In the genomic region with DNA sequence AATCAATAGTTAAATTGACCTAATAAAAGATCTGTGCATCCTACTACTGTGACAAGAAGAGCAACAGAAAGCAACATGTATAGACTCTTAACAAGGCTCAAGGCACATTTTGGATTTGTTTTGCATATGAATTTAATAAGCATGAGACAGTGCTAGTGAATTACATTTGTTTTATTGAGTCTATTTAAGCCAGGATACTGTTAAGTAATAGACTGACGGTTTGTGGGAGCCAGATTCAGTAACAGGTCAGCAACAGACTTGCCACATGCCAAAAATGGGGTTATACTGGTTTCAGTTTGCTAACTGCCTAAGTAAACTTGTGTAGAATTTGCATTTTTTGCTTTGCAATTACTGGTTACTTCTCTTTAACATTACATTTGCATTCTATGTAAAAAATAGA, we compare ENCODE assay signal across 8 cellular contexts. TPM values are rescaled to one million over a fixed set of nuclear protein-coding genes. Genes with fewer than 3 reads are reported as not detected.
DNase-seq lines count a peak whose midpoint lies in the region; ATAC-seq, FAIRE-seq and TF ChIP-seq lines count a peak whose summit lies in the region.

No MANE protein-coding gene starts in this region.

- H3K4me3 Mint-ChIP-seq in activated CD8-positive, alpha-beta memory T cell treated with anti-CD3 and anti-CD28 coated beads, Interleukin-2, amount 10 ng/mL, durations not matched to agents 7 days and 5 days, result peak overlapping the region; percentile 37

- peak; percentile 69 to 85 for TF ChIP-seq EP300 in GM12878 (IDR thresholded peaks at IDR 0.05; ENCODE audit: borderline replicate concordance in 1 of 2, control insufficient read depth in 1 of 2, low read depth in 2 of 2, low read length in 2 of 2)
- no peak for TF ChIP-seq EP300 in stomach (IDR thresholded peaks at IDR 0.05)

- H3K9ac ChIP-seq in GM12878 (ENCODE audit: control insufficient read depth, insufficient read depth, low read length) (no peak overlapping the region), smooth muscle cell (ENCODE audit: low read depth) (no peak overlapping the region)

- no peak for TF ChIP-seq CTCF in GM12878 (IDR thresholded peaks at IDR 0.05 in 2 of 3, conservative IDR thresholded peaks at IDR 0.05 in 1 of 3; ENCODE audit: control insufficient read depth in 2 of 3, extremely low read depth in 1 of 3, insufficient read depth in 1 of 3, low read depth in 3 of 3, low read length in 3 of 3)
- no peak for TF ChIP-seq CTCF in stomach (IDR thresholded peaks at IDR 0.05)
- TF ChIP-seq CTCF in smooth muscle cell (IDR thresholded peaks at IDR 0.05; ENCODE audit: borderline replicate concordance, insufficient read depth, poor library complexity, severe bottlenecking), result no peak

- peaks cover 0 to 17% of the 10 kb centered on the region in 2 experiments; a peak in 1 of 4 replicates for H3K36me3 ChIP-seq in GM12878 (ENCODE audit: control insufficient read depth in 2 of 2, insufficient read depth in 2 of 2, low read length in 1 of 2)
- peaks cover 0 to 7% (median 0%) of the 10 kb centered on the region in 4 donors for H3K36me3 ChIP-seq in stomach
- H3K36me3 ChIP-seq in smooth muscle cell (ENCODE audit: low read depth), result no peaks in the 10 kb centered on the region

- peak; percentile 57 for ATAC-seq in activated CD8-positive, alpha-beta memory T cell treated with anti-CD3 and anti-CD28 coated beads, Interleukin-2, amount 10 ng/mL, durations not matched to agents 7 days and 5 days
- ATAC-seq in HG03175 (IDR thresholded peaks at IDR 0.05; ENCODE audit: unreplicated experiment), result peak; percentile 69
- peak; percentile 82 for ATAC-seq in GM12878
- ATAC-seq in left colon, result no peak

- BruUV-seq in GM12878 (replicated peaks; lab: Mats Ljungman, UMichigan), result no TSS peak

- H2AFZ ChIP-seq in GM12878 (ENCODE audit: control insufficient read depth, low read depth, low read length) (no peak overlapping the region), smooth muscle cell (ENCODE audit: low read depth) (no peak overlapping the region)

- H3K4me1 Mint-ChIP-seq in activated CD8-positive, alpha-beta memory T cell treated with anti-CD3 and anti-CD28 coated beads, Interleukin-2, amount 10 ng/mL, durations not matched to agents 7 days and 5 days, result peaks cover 69% of the 10 kb centered on the region

- H3K79me2 ChIP-seq in GM12878 (ENCODE audit: control insufficient read depth, insufficient read depth, low read length), result peaks cover 93% of the 10 kb centered on the region
- H3K79me2 ChIP-seq in smooth muscle cell (ENCODE audit: low read depth), result peaks cover 88% of the 10 kb centered on the region

- DNase-seq in activated CD8-positive, alpha-beta memory T cell treated with anti-CD3 and anti-CD28 coated beads, Interleukin-2, amount 10 ng/mL, durations not matched to agents 7 days and 5 days, result peak; percentile 58
- DNase-seq in activated CD8-positive, alpha-beta memory T cell treated with anti-CD3 and anti-CD28 coated beads, Interleukin-2, amount 50 U/mL, for 4 hours, result no peak
- DNase-seq in GM12878 (ENCODE audit: low read depth, low spot score) (peak; percentile 61), stomach (no peak), left colon (no peak), HT-29 (ENCODE audit: low spot score) (no peak), smooth muscle cell (lab: John Stamatoyannopoulos, UW; ENCODE audit: unreplicated experiment) (no peak)

- H3K9me3 ChIP-seq in GM12878 (replicated peaks; ENCODE audit: control insufficient read depth, insufficient read depth, low read length), result peaks cover 10% of the 10 kb centered on the region
- H3K9me3 ChIP-seq in stomach, result no peaks in the 10 kb centered on the region
- no peaks in the 10 kb centered on the region for H3K9me3 ChIP-seq in smooth muscle cell (replicated peaks; ENCODE audit: low read depth)

- no peaks in the 10 kb centered on the region for H4K20me1 ChIP-seq in GM12878 (ENCODE audit: control insufficient read depth, insufficient read depth)
- H4K20me1 ChIP-seq in smooth muscle cell (ENCODE audit: low read depth), result peaks cover 54% of the 10 kb centered on the region

- 0% methylated on average over 1 of the region's 1 CpG for WGBS in GM12878 (ENCODE audit: insufficient coverage, insufficient replicate concordance, low lambda C conversion rate, missing lambda C conversion rate)
- 6 to 12% (median 9%) methylated on average over 1 of the region's 1 CpG for WGBS in stomach, 5 donors
- 60% methylated on average over 1 of the region's 1 CpG for WGBS in smooth muscle cell (ENCODE audit: low lambda C conversion rate)

- H3K27me3 ChIP-seq in GM12878 (replicated peaks in 1 of 2; ENCODE audit: control insufficient read depth in 2 of 2, insufficient read depth in 2 of 2, low read length in 1 of 2), result no peaks in the 10 kb centered on the region
- H3K27me3 ChIP-seq in stomach, result no peaks in the 10 kb centered on the region
- H3K27me3 ChIP-seq in smooth muscle cell (ENCODE audit: low read depth), result no peaks in the 10 kb centered on the region

- POLR2A ChIA-PET in GM12878 (lab: Charles Lee), result no interaction called here

- intact Hi-C loops in GM12878 (cut with micrococcal nuclease; ENCODE audit: unreplicated experiment) (loop anchor here (2.0 kb wide), 1 partner anchor 20 kb away; no protein-coding TSS in a partner anchor), stomach (cut with DNase I; ENCODE audit: low total_unique reads) (no loop called here), left colon (cut with DNase I, micrococcal nuclease) (no loop called here)

- H3K4me1 ChIP-seq in GM12878 (ENCODE audit: control insufficient read depth, insufficient read depth, low read length) (peaks cover 21% of the 10 kb centered on the region), stomach (peaks cover 28 to 88% (median 66%) of the 10 kb centered on the region in 4 donors), smooth muscle cell (ENCODE audit: low read depth) (peaks cover 7% of the 10 kb centered on the region)

- no peak for TF ChIP-seq RAD21 in GM12878 (IDR thresholded peaks at IDR 0.05; ENCODE audit: insufficient read depth, low read depth, low read length)

- RAD21 ChIA-PET in GM12878 (lab: Charles Lee; ENCODE audit: unreplicated experiment), result interaction anchor here (1.0 to 1.4 kb wide), 3 partner anchors 10 to 22 kb away, joined by 3 to 7 read pairs (median 3); no protein-coding TSS in a partner anchor

- peak overlapping the region; percentile 6; the same call in 1 of the 2 replicates for H3K4me3 ChIP-seq in GM12878
- no peak overlapping the region for H3K4me3 ChIP-seq in stomach
- no peak overlapping the region for H3K4me3 ChIP-seq in smooth muscle cell

- peak overlapping the region; percentile 69 for H3K27ac Mint-ChIP-seq in activated CD8-positive, alpha-beta memory T cell treated with anti-CD3 and anti-CD28 coated beads, Interleukin-2, amount 10 ng/mL, durations not matched to agents 7 days and 5 days

- CTCF ChIA-PET in activated CD8-positive, alpha-beta memory T cell treated with anti-CD3 and anti-CD28 coated beads, Interleukin-2, amount 10 ng/mL, durations not matched to agents 7 days and 5 days (lab: Charles Lee), result no interaction called here
- CTCF ChIA-PET in GM12878 (lab: Yijun Ruan, JAX), result interaction anchor here (1.1 to 1.6 kb wide), 2 partner anchors 10 to 37 kb away, joined by 3 to 7 read pairs; no protein-coding TSS in a partner anchor

- TF ChIP-seq POLR2A in GM12878 (IDR thresholded peaks at IDR 0.05; ENCODE audit: low read depth, low read length), result no peak
- TF ChIP-seq POLR2A in stomach (IDR thresholded peaks at IDR 0.05), result no peak

- peak overlapping the region; percentile 36 for H3K4me2 ChIP-seq in GM12878 (ENCODE audit: control insufficient read depth, insufficient read depth)
- H3K4me2 ChIP-seq in smooth muscle cell, result no peak overlapping the region

- H3K9me3 Mint-ChIP-seq in activated CD8-positive, alpha-beta memory T cell treated with anti-CD3 and anti-CD28 coated beads, Interleukin-2, amount 10 ng/mL, durations not matched to agents 7 days and 5 days (ENCODE audit: low read depth), result peaks cover 2% of the 10 kb centered on the region

- H3K27ac ChIP-seq in GM12878 (ENCODE audit: control insufficient read depth, insufficient read depth) (peak overlapping the region; percentile 51), stomach (peak overlapping the region in 4 of 5 donors; percentile 31 to 65 (median 44)), smooth muscle cell (ENCODE audit: low read depth) (no peak overlapping the region)

- no peaks in the 10 kb centered on the region for H3F3A ChIP-seq in smooth muscle cell (ENCODE audit: low read depth)

- SMC1A ChIA-PET in GM12878 (lab: Charles Lee; ENCODE audit: uncharacterized antibody, unreplicated experiment), result interaction anchor here (1.4 to 6.3 kb wide), 2 partner anchors 20 to 79 kb away, joined by 4 to 29 read pairs; no protein-coding TSS in a partner anchor

- H3K27me3 Mint-ChIP-seq in activated CD8-positive, alpha-beta memory T cell treated with anti-CD3 and anti-CD28 coated beads, Interleukin-2, amount 10 ng/mL, durations not matched to agents 7 days and 5 days, result no peaks in the 10 kb centered on the region

- in situ Hi-C loops in GM12878 (cut with MboI), result no loop called here

- FAIRE-seq in GM12878 (lab: Jason Lieb, UNC), result peak; percentile 92

- H3K36me3 Mint-ChIP-seq in activated CD8-positive, alpha-beta memory T cell treated with anti-CD3 and anti-CD28 coated beads, Interleukin-2, amount 10 ng/mL, durations not matched to agents 7 days and 5 days, result peaks cover 44% of the 10 kb centered on the region

RNA-seq across cellular contexts. Expression of a gene that starts 54.0 kb away (rescaled TPM):
- 100 to 1,000 TPM; 370 to 398 TPM for total RNA-seq in activated CD8-positive, alpha-beta memory T cell treated with anti-CD3 and anti-CD28 coated beads, Interleukin-2, amount 10 ng/mL, durations not matched to agents 7 days and 5 days
- 485 and 489 TPM in 2 replicates for total RNA-seq in GM12878 (2013; cell fraction: nucleolus; rRNA removed)
- total RNA-seq in GM12878 (2014; rRNA removed) (337 and 351 TPM in 2 replicates), GM12878 (2014; rRNA removed; fragmentation: Illumina TruSeq; extraction: Trizol) (218 TPM in 2 replicates), GM12878 (2021) (239 and 247 TPM in 2 replicates), stomach (100 to 1,000 TPM in 4 of 5 donors, 10 to 100 TPM in 1; 95.0 to 379 (median 325) TPM), left colon (100 to 1,000 TPM; 154 to 183 TPM), smooth muscle cell (126 and 128 TPM in 2 replicates)
- 64.8 TPM for polyA plus RNA-seq in GM12878 (2011; ENCODE audit: low read depth)
- polyA plus RNA-seq in GM12878 (2011; rRNA removed) (80.9 and 82.1 TPM in 2 replicates), GM12878 (2014; fragmentation: Illumina TruSeq; extraction: Trizol) (200 and 216 TPM in 2 replicates), GM12878 (2014; fragmentation: Nextera tagmentation; extraction: Ambion mirVana) (10 to 100 TPM; 59.6 to 73.3 TPM), GM12878 (2014; rRNA removed) (132 and 143 TPM in 2 replicates), GM12878 (2016; fragmentation: Nextera tagmentation; extraction: Ambion mirVana) (100 to 1,000 TPM; 141 to 146 TPM), stomach (10 to 100 TPM; 25.7 to 39.3 (median 29.2) TPM), smooth muscle cell (19.5 and 22.0 TPM in 2 replicates)
- 104 and 129 TPM in 2 replicates for polyA plus RNA-seq in GM12878 (2011; cell fraction: cytosol; rRNA removed)
- polyA plus RNA-seq in GM12878 (2011; cell fraction: nucleus; rRNA removed), result 52.1 and 62.2 TPM in 2 replicates
- polyA plus RNA-seq in GM12878 (2012), result 94.4 and 94.6 TPM in 2 replicates
- polyA minus RNA-seq in GM12878 (2011; rRNA and poly(A)+ RNA removed), result 286 and 329 TPM in 2 replicates
- 138 and 193 TPM in 2 replicates for polyA minus RNA-seq in GM12878 (2011; cell fraction: cytosol; rRNA and poly(A)+ RNA removed)
- polyA minus RNA-seq in GM12878 (2011; cell fraction: nucleus; rRNA and poly(A)+ RNA removed), result 137 and 215 TPM in 2 replicates
- 144 and 163 TPM in 2 replicates for total RNA-seq in HT-29 (2014; rRNA removed; shearing (Covaris generic))

Comparison
In these comparisons a context has a peak if more than half of its experiments do, and no peak if none do; other contexts are left out.
1. DNase-seq: peak in activated CD8-positive, alpha-beta memory T cell treated with anti-CD3 and anti-CD28 coated beads, Interleukin-2, amount 10 ng/mL, durations not matched to agents 7 days and 5 days (single experiment) and GM12878 (single experiment); none in activated CD8-positive, alpha-beta memory T cell treated with anti-CD3 and anti-CD28 coated beads, Interleukin-2, amount 50 U/mL, for 4 hours (single experiment), stomach (single experiment), left colon (0 of 2), HT-29 (single experiment) and smooth muscle cell (single experiment).